In the genomic region with DNA sequence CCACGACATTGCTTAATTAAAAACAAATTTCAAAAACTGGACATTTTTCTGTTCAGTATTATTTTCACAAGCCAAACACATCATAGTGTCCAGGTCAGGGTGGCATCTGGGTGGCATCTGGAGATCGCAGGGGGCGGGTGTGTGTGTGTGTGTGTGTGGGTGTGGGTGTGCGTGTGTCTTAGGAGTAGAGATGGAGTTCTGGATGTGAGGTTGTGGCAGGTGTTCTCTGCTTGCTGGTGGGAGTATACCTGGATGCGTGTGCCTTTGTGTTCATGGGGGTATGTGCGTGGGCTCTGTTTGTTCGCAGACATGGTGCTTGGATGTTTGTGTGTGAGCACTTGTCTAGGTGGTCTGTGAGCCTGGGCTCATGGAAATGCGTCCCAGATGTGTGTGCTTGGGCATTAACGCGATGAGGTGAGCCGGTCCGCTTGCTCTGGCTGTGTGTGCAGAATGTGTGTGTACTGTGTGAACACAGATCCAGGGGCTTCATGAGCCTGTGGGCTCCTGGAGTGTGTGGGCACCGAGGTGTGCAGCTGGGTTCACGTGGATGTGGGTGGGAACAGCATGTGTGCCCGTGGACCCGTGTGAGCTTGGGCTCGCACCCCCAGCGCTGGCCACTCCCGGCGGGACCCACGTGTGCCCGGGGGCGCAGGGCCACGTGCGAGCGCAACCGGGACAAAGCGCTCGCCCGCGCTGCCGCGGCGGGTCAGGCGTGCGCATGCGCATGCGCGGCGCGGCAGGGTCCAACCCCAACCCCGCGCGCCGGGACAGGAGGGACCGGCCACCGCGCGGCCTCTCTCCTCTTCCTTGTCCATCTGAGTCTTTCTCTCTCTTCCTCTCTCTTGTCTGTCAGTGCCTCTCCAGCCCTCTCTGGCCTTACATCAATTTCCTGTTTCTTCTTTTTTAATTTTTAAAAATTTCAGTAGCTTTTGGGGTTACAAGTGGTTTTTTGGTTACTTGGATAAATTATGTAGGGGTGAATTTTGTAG, we compare ENCODE assay signal across 8 cellular contexts.
DNase-seq lines count a peak whose midpoint lies in the region; ATAC-seq, FAIRE-seq and TF ChIP-seq lines count a peak whose summit lies in the region.

No MANE protein-coding gene starts in this region.

- H3K9me2 ChIP-seq in MM.1S (replicated peaks; ENCODE audit: insufficient read depth, low read length): no peaks in the 10 kb centered on the region

- peak overlapping the region; percentile 89 for H2BK5ac ChIP-seq in H1 (ENCODE audit: low read depth, low read length)

- peaks cover 20% of the 10 kb centered on the region for H3K4me1 ChIP-seq in A549
- peaks cover 9% of the 10 kb centered on the region for H3K4me1 ChIP-seq in MM.1S (ENCODE audit: low read length)
- H3K4me1 ChIP-seq in H1 (replicated peaks in 1 of 4; ENCODE audit: control insufficient read depth in 3 of 4, insufficient read depth in 4 of 4, low read length in 3 of 4): peaks cover 4 to 25% (median 10%) of the 10 kb centered on the region in 4 experiments
- peaks cover 0 to 37% of the 10 kb centered on the region in 2 donors for H3K4me1 ChIP-seq in muscle layer of duodenum (ENCODE audit: control insufficient read depth in 1 of 2, insufficient read depth in 2 of 2, low read length in 2 of 2)
- peaks cover 30% of the 10 kb centered on the region for H3K4me1 ChIP-seq in suprapubic skin

- H3K4ac ChIP-seq in H1 (replicated peaks; ENCODE audit: insufficient read length, low read depth, low read length): peak overlapping the region; percentile 99

- peak overlapping the region; percentile 99 for H2BK12ac ChIP-seq in H1 (ENCODE audit: low read depth, low read length)

- TF ChIP-seq CTCF in A549 (IDR thresholded peaks at IDR 0.05): no peak
- no peak for TF ChIP-seq CTCF in MM.1S (IDR thresholded peaks at IDR 0.05; ENCODE audit: low read length)
- TF ChIP-seq CTCF in WI38 (IDR thresholded peaks at IDR 0.05; ENCODE audit: low read depth, low read length): no peak
- TF ChIP-seq CTCF in H1 (IDR thresholded peaks at IDR 0.05; ENCODE audit: control extremely low read depth in 1 of 3, insufficient read depth in 1 of 3, low read depth in 1 of 3, low read length in 3 of 3): no peak
- TF ChIP-seq CTCF in suprapubic skin (IDR thresholded peaks at IDR 0.05): no peak

- no peak overlapping the region for H3K23ac ChIP-seq in H1 (ENCODE audit: insufficient read length)

- peaks cover 15% of the 10 kb centered on the region; the same call in 1 of the 2 replicates for H3K23me2 ChIP-seq in H1 (ENCODE audit: low read depth, low read length)

- peak overlapping the region; percentile 98 for H3K14ac ChIP-seq in H1 (ENCODE audit: insufficient read length)

- H3K27ac ChIP-seq in A549: peak overlapping the region; percentile 61 to 86
- H3K27ac ChIP-seq in MM.1S (ENCODE audit: low read length): no peak overlapping the region
- 0 out of 2 replicates have a peak overlapping the region, but pooled peaks have one; percentile 8 for H3K27ac ChIP-seq in H1 (ENCODE audit: low read depth, low read length)
- H3K27ac ChIP-seq in muscle layer of duodenum (ENCODE audit: low read length): no peak overlapping the region
- no peak overlapping the region for H3K27ac ChIP-seq in suprapubic skin

- TF ChIP-seq RAD21 in A549 (conservative IDR thresholded peaks at IDR 0.05 in 1 of 2, IDR thresholded peaks at IDR 0.05 in 1 of 2) (no peak), H1 (IDR thresholded peaks at IDR 0.05 in 1 of 2, conservative IDR thresholded peaks at IDR 0.05 in 1 of 2; ENCODE audit: low read depth in 2 of 2, low read length in 2 of 2) (no peak)

- peak overlapping the region; percentile 41; the same call in 1 of the 2 replicates for H3K9ac ChIP-seq in MM.1S (ENCODE audit: low read length)
- peak overlapping the region in 3 of 4 experiments; percentile 49 to 80 (median 79); a peak in 5 of 7 replicates for H3K9ac ChIP-seq in H1 (replicated peaks in 1 of 4; ENCODE audit: extremely low read depth in 1 of 4, low read depth in 3 of 4, low read length in 3 of 4)

- H3K27me3 ChIP-seq in MM.1S (replicated peaks; ENCODE audit: insufficient read depth, low read length) (peaks cover 23% of the 10 kb centered on the region), H1 (replicated peaks in 1 of 4; ENCODE audit: control insufficient read depth in 3 of 4, extremely low read depth in 1 of 4, insufficient read depth in 3 of 4, low read length in 3 of 4) (peaks cover 0 to 9% (median 1%) of the 10 kb centered on the region in 4 experiments; a peak in 3 of 7 replicates), muscle layer of duodenum (ENCODE audit: low read depth, low read length) (no peaks in the 10 kb centered on the region), suprapubic skin (peaks cover 8% of the 10 kb centered on the region)

- peak; percentile 59 to 66 for DNase-seq in A549 (ENCODE audit: low read depth in 1 of 2, low spot score in 1 of 2)
- DNase-seq in GM03348 (ENCODE audit: low spot score): peak; percentile 95
- peak; percentile 71 for DNase-seq in MM.1S
- no peak for DNase-seq in H1 (ENCODE audit: low read depth in 1 of 2, low spot score in 2 of 2)
- DNase-seq in suprapubic skin (ENCODE audit: low spot score in 2 of 2): no peak
- DNase-seq in T-helper 9 cell: no peak

- POLR2A ChIA-PET in A549 (lab: Yijun Ruan, JAX) (interaction anchor here (0.9 kb wide), 1 partner anchor 17 kb away, joined by 3 read pairs; no protein-coding TSS in a partner anchor), H1 (lab: Charles Lee; ENCODE audit: partially characterized antibody) (interaction anchor here (1.6 to 3.2 kb wide), 2 partner anchors 9 to 121 kb away, joined by 4 to 24 read pairs; a partner anchor contains a TSS)

- H2AFZ ChIP-seq in MM.1S (ENCODE audit: low read length) (peak overlapping the region; percentile 89), H1 (ENCODE audit: low read length) (peak overlapping the region; percentile 97)

- TF ChIP-seq POLR2A in A549 (IDR thresholded peaks at IDR 0.05; ENCODE audit: low read length): peak; percentile 40; the same call in 1 of the 2 replicates
- TF ChIP-seq POLR2A in H1 (IDR thresholded peaks at IDR 0.05; ENCODE audit: control extremely low read depth in 1 of 2, low read depth in 2 of 2, low read length in 2 of 2): peak in 1 of 2 experiments; percentile 62; a peak in 1 of 3 replicates
- TF ChIP-seq POLR2A in suprapubic skin (IDR thresholded peaks at IDR 0.05): no peak

- WGBS in A549 (ENCODE audit: missing lambda C conversion rate): 12% methylated on average over 43 of the region's 49 CpGs
- WGBS in H1 (ENCODE audit: extremely low coverage in 1 of 2, insufficient coverage in 1 of 2, insufficient read length in 1 of 2, insufficient replicate concordance in 2 of 2, low coverage in 1 of 2, low lambda C conversion rate in 2 of 2, missing lambda C conversion rate in 1 of 2), 2 experiments: 23% methylated on average over 48 of the region's 49 CpGs; no CpG with 5 or more reads in 1 of the 2 experiments
- 14% methylated on average over 34 of the region's 49 CpGs for WGBS in suprapubic skin

- peak overlapping the region; percentile 99 for H2AK5ac ChIP-seq in H1 (ENCODE audit: low read depth, low read length)

- peak overlapping the region; percentile 97 for H4K8ac ChIP-seq in H1 (ENCODE audit: extremely low read depth, insufficient read depth, low read length)

- peak overlapping the region; percentile 95 for H4K5ac ChIP-seq in H1 (ENCODE audit: insufficient read length, low read depth, low read length)

- peak overlapping the region; percentile 75 for H3K4me2 ChIP-seq in A549
- peak overlapping the region; percentile 96 for H3K4me2 ChIP-seq in MM.1S (ENCODE audit: low read depth, low read length)
- peak overlapping the region; percentile 60 to 84 for H3K4me2 ChIP-seq in H1 (ENCODE audit: insufficient read depth in 1 of 2, low read depth in 2 of 2, low read length in 2 of 2)

- H3K18ac ChIP-seq in H1 (ENCODE audit: extremely low read depth, low read length): peak overlapping the region; percentile 100

- CTCF ChIA-PET in A549 (lab: Yijun Ruan, JAX): interaction anchor here (1.3 kb wide), 3 partner anchors 9 to 129 kb away, joined by 3 to 5 read pairs (median 3); no protein-coding TSS in a partner anchor
- CTCF ChIA-PET in H1 (lab: Charles Lee; ENCODE audit: partially characterized antibody): interaction anchor here (1.0 to 2.8 kb wide), 4 partner anchors 9 to 129 kb away, joined by 3 to 8 read pairs (median 4); no protein-coding TSS in a partner anchor

- TF ChIP-seq EP300 in A549 (IDR thresholded peaks at IDR 0.05): no peak
- no peak for TF ChIP-seq EP300 in H1 (IDR thresholded peaks at IDR 0.05; ENCODE audit: borderline replicate concordance in 1 of 2, low read depth in 2 of 2, low read length in 2 of 2)
- no peak for TF ChIP-seq EP300 in suprapubic skin (IDR thresholded peaks at IDR 0.05)

- peak; percentile 43 to 68 for ATAC-seq in A549

- peak overlapping the region; percentile 22; the same call in 2 of the 3 replicates for H3K4me3 ChIP-seq in A549
- peak overlapping the region; percentile 60 for H3K4me3 ChIP-seq in MM.1S (ENCODE audit: low read length)
- H3K4me3 ChIP-seq in WI38 (ENCODE audit: low read depth, low read length): peak overlapping the region; percentile 46
- peak overlapping the region; percentile 6 to 48 (median 19); a peak in 6 of 8 replicates for H3K4me3 ChIP-seq in H1 (ENCODE audit: extremely low read depth in 1 of 4, insufficient read depth in 2 of 4, low read depth in 3 of 4, low read length in 4 of 4)
- peak overlapping the region; percentile 37 to 58 for H3K4me3 ChIP-seq in muscle layer of duodenum (ENCODE audit: low read depth in 1 of 2, low read length in 2 of 2)
- H3K4me3 ChIP-seq in suprapubic skin: peak overlapping the region; percentile 50

- H3K56ac ChIP-seq in H1 (replicated peaks; ENCODE audit: insufficient read length, low read depth, low read length): peak overlapping the region; percentile 40

- H3K36me3 ChIP-seq in MM.1S (replicated peaks; ENCODE audit: insufficient read depth, low read length) (no peaks in the 10 kb centered on the region), H1 (ENCODE audit: control insufficient read depth in 2 of 4, insufficient read depth in 4 of 4, low read length in 3 of 4) (peaks cover 4 to 13% (median 6%) of the 10 kb centered on the region in 4 experiments; a peak in 5 of 8 replicates), muscle layer of duodenum (ENCODE audit: control insufficient read depth in 1 of 2, insufficient read depth in 2 of 2, low read length in 2 of 2) (peaks cover 16 to 30% of the 10 kb centered on the region in 2 donors), suprapubic skin (peaks cover 32% of the 10 kb centered on the region)

- H2BK15ac ChIP-seq in H1 (ENCODE audit: low read length): peak overlapping the region; percentile 100

- H3K9me3 ChIP-seq in A549 (no peaks in the 10 kb centered on the region), MM.1S (replicated peaks; ENCODE audit: insufficient read depth, low read length) (no peaks in the 10 kb centered on the region), H1 (ENCODE audit: insufficient read depth in 2 of 2, low read depth in 1 of 2, low read length in 1 of 2) (no peaks in the 10 kb centered on the region), muscle layer of duodenum (ENCODE audit: control insufficient read depth in 1 of 2, low read length in 2 of 2) (no peaks in the 10 kb centered on the region), suprapubic skin (no peaks in the 10 kb centered on the region)

- peak overlapping the region; percentile 100 for H4K91ac ChIP-seq in H1 (replicated peaks; ENCODE audit: insufficient read length, low read length)

- no peaks in the 10 kb centered on the region for H3F3A ChIP-seq in MM.1S (ENCODE audit: insufficient read depth, low read length)

- no peaks in the 10 kb centered on the region for H3K79me1 ChIP-seq in H1 (ENCODE audit: low read depth, low read length)

- no peaks in the 10 kb centered on the region for H4K20me1 ChIP-seq in MM.1S (ENCODE audit: insufficient read depth, low read length)
- peaks cover 0 to 3% of the 10 kb centered on the region in 2 experiments for H4K20me1 ChIP-seq in H1 (replicated peaks in 1 of 2; ENCODE audit: control insufficient read depth in 1 of 2, insufficient read depth in 2 of 2, low read length in 2 of 2)

- H3K79me2 ChIP-seq in MM.1S (ENCODE audit: low read length): no peaks in the 10 kb centered on the region
- H3K79me2 ChIP-seq in H1 (ENCODE audit: control insufficient read depth in 1 of 2, insufficient read depth in 2 of 2, low read length in 2 of 2): no peaks in the 10 kb centered on the region

- peak overlapping the region; percentile 93 for H2BK120ac ChIP-seq in H1 (replicated peaks; ENCODE audit: low read depth, low read length)

- H2BK20ac ChIP-seq in H1 (ENCODE audit: low read length): peak overlapping the region; percentile 90; the same call in 1 of the 2 replicates

- FAIRE-seq in A549 (lab: Jason Lieb, UNC): no peak
- FAIRE-seq in H1 (lab: Jason Lieb, UNC): no peak

Comparison
In these comparisons a context has a peak if more than half of its experiments do, and no peak if none do; other contexts are left out.
1. DNase-seq: peak in A549 (2 of 2), GM03348 (single experiment) and MM.1S (single experiment); none in H1 (0 of 2), suprapubic skin (0 of 2) and T-helper 9 cell (single experiment).
2. H3K27ac ChIP-seq: peak in A549 (2 of 2) and H1 (single experiment); none in MM.1S (single experiment), muscle layer of duodenum (single experiment) and suprapubic skin (single experiment).
3. Peak in every context shown above with its lines, with median percentiles within 50 percentile points of each other: H3K4me2 ChIP-seq and H3K4me3 ChIP-seq.